ENCODE assay signal across 4 cellular contexts in genomic region chr12:82714427-82714826, GRCh38.
"Had no signal": no experiment of that assay in that cellular context is flagged by ENCODE, and none has a peak within 500 bp of the region (broad histone marks: within the 10 kb centered on the region; RNA-seq: fewer than 3 reads in every experiment).

No MANE protein-coding gene starts in this region.

- H3K4me3 ChIP-seq: GM23338 had no signal

- DNase-seq: H9, HCEC 1CT, IMR-90 had no signal

- ATAC-seq: GM23338 had no signal

- H3K4me2 ChIP-seq: GM23338 had no signal
